8 cellular contexts compared by ENCODE assay signal in genomic region chr6:36885461-36886401, GRCh38. TPM values are rescaled to one million over a fixed set of nuclear protein-coding genes. Genes with fewer than 3 reads are reported as not detected.
DNase-seq lines count a peak whose midpoint lies in the region; ATAC-seq, FAIRE-seq and TF ChIP-seq lines count a peak whose summit lies in the region.

Gene C6orf89, plus strand, starts transcription at chr6:36885952. Its CDS starts 13,493 bp downstream, at chr6:36899445.

- no peaks in the 10 kb centered on the region; the same call in 1 of the 2 replicates for H3K23me2 ChIP-seq in H1 (ENCODE audit: low read depth, low read length)

- ATAC-seq in GM21381 (IDR thresholded peaks at IDR 0.05; ENCODE audit: unreplicated experiment), result peak; percentile 99

- H3K4me2 ChIP-seq in H1 (ENCODE audit: insufficient read depth in 1 of 2, low read depth in 2 of 2, low read length in 2 of 2) (peak within 1 kb of the TSS; percentile 61 to 79), mesenchymal stem cell (ENCODE audit: low read length, poor library complexity, severe bottlenecking) (peak within 1 kb of the TSS; percentile 62)

- H3K27me3 ChIP-seq in H1 (replicated peaks in 1 of 4; ENCODE audit: control insufficient read depth in 3 of 4, extremely low read depth in 1 of 4, insufficient read depth in 3 of 4, low read length in 3 of 4), result no peaks in the 10 kb centered on the region
- H3K27me3 ChIP-seq in mesenchymal stem cell (ENCODE audit: control insufficient read depth in 1 of 2, insufficient read depth in 1 of 2, low read length in 2 of 2), result no peaks in the 10 kb centered on the region

- H4K91ac ChIP-seq in H1 (replicated peaks; ENCODE audit: insufficient read length, low read length) (no peak within 1 kb of the TSS), mesenchymal stem cell (ENCODE audit: low read length) (peak within 1 kb of the TSS; percentile 86)

- no peak within 1 kb of the TSS for H2BK12ac ChIP-seq in H1 (ENCODE audit: low read depth, low read length)
- peak within 1 kb of the TSS in 1 of 2 experiments; percentile 78 for H2BK12ac ChIP-seq in mesenchymal stem cell (ENCODE audit: low read length in 2 of 2)

- no peak within 1 kb of the TSS for H2BK120ac ChIP-seq in H1 (replicated peaks; ENCODE audit: low read depth, low read length)
- no peak within 1 kb of the TSS for H2BK120ac ChIP-seq in mesenchymal stem cell (ENCODE audit: low read depth, low read length)

- no peaks in the 10 kb centered on the region for H4K20me1 ChIP-seq in H1 (replicated peaks in 1 of 2; ENCODE audit: control insufficient read depth in 1 of 2, insufficient read depth in 2 of 2, low read length in 2 of 2)

- 6% methylated on average over 38 of the region's 48 CpGs; no CpG with 5 or more reads in 1 of the 2 experiments for WGBS in H1 (ENCODE audit: extremely low coverage in 1 of 2, insufficient coverage in 1 of 2, insufficient read length in 1 of 2, insufficient replicate concordance in 2 of 2, low coverage in 1 of 2, low lambda C conversion rate in 2 of 2, missing lambda C conversion rate in 1 of 2), 2 experiments
- WGBS in mesenchymal stem cell, result under 1% methylated on average over 44 of the region's 48 CpGs

- H3K9me3 ChIP-seq in H1 (ENCODE audit: insufficient read depth in 2 of 2, low read depth in 1 of 2, low read length in 1 of 2) (peaks cover 3% of the 10 kb centered on the region in 2 experiments; a peak in 2 of 4 replicates), mesenchymal stem cell (ENCODE audit: control insufficient read depth, low read length) (no peaks in the 10 kb centered on the region)

- H3K36me3 ChIP-seq in H1 (ENCODE audit: control insufficient read depth in 2 of 4, insufficient read depth in 4 of 4, low read length in 3 of 4) (no peaks in the 10 kb centered on the region), mesenchymal stem cell (ENCODE audit: control insufficient read depth in 1 of 2, insufficient read depth in 2 of 2, low read depth in 1 of 2, low read length in 2 of 2) (no peaks in the 10 kb centered on the region)

- no peak within 1 kb of the TSS for H2BK20ac ChIP-seq in H1 (ENCODE audit: low read length)

- peak; percentile 50 for FAIRE-seq in H1 (lab: Jason Lieb, UNC)

- TF ChIP-seq CTCF in H1 (IDR thresholded peaks at IDR 0.05; ENCODE audit: control extremely low read depth in 1 of 3, insufficient read depth in 1 of 3, low read depth in 1 of 3, low read length in 3 of 3), result peak; percentile 72 to 87 (median 82)

- peak within 1 kb of the TSS; percentile 17 for H4K5ac ChIP-seq in H1 (ENCODE audit: insufficient read length, low read depth, low read length)

- peak; percentile 32 to 47; a peak in 3 of 4 replicates for TF ChIP-seq RAD21 in H1 (IDR thresholded peaks at IDR 0.05 in 1 of 2, conservative IDR thresholded peaks at IDR 0.05 in 1 of 2; ENCODE audit: low read depth in 2 of 2, low read length in 2 of 2)

- H3K56ac ChIP-seq in H1 (replicated peaks; ENCODE audit: insufficient read length, low read depth, low read length), result no peak within 1 kb of the TSS

- no peak within 1 kb of the TSS for H4K8ac ChIP-seq in H1 (ENCODE audit: extremely low read depth, insufficient read depth, low read length)
- H4K8ac ChIP-seq in mesenchymal stem cell (ENCODE audit: low read length), result peak within 1 kb of the TSS; percentile 95

- H3K4me3 ChIP-seq in H1 (ENCODE audit: extremely low read depth in 1 of 4, insufficient read depth in 2 of 4, low read depth in 3 of 4, low read length in 4 of 4) (peak within 1 kb of the TSS; percentile 47 to 81 (median 70)), mesenchymal stem cell (ENCODE audit: insufficient read depth in 1 of 2, low read depth in 1 of 2, low read length in 2 of 2) (peak within 1 kb of the TSS; percentile 93)

- H3K14ac ChIP-seq in H1 (ENCODE audit: insufficient read length), result no peak within 1 kb of the TSS
- H3K14ac ChIP-seq in mesenchymal stem cell (ENCODE audit: low read length in 2 of 2), result peak within 1 kb of the TSS in 1 of 2 experiments; percentile 91

- H3K4ac ChIP-seq in H1 (replicated peaks; ENCODE audit: insufficient read length, low read depth, low read length) (no peak within 1 kb of the TSS), mesenchymal stem cell (ENCODE audit: low read depth in 1 of 2, low read length in 2 of 2) (peak within 1 kb of the TSS in 1 of 2 experiments; percentile 79)

- H3K23ac ChIP-seq in H1 (ENCODE audit: insufficient read length) (no peak within 1 kb of the TSS), mesenchymal stem cell (ENCODE audit: low read length in 2 of 2) (peak within 1 kb of the TSS in 1 of 2 experiments; percentile 75)

- peak within 1 kb of the TSS; percentile 95 for H2AFZ ChIP-seq in H1 (ENCODE audit: low read length)
- peak within 1 kb of the TSS; percentile 99 for H2AFZ ChIP-seq in mesenchymal stem cell (ENCODE audit: low read depth, low read length)

- POLR2A ChIA-PET in H1 (lab: Charles Lee; ENCODE audit: partially characterized antibody), result interaction anchor here (0.8 to 2.1 kb wide), 7 partner anchors 10 to 372 kb away, joined by 3 to 35 read pairs (median 5); partner anchors contain the start of genes MTCH1, PPIL1, TBC1D22B and TMEM217

- no peak within 1 kb of the TSS for H2BK15ac ChIP-seq in H1 (ENCODE audit: low read length)
- H2BK15ac ChIP-seq in mesenchymal stem cell (ENCODE audit: low read depth, poor library complexity, severe bottlenecking), result no peak within 1 kb of the TSS

- DNase-seq in D341Med (ENCODE audit: low spot score), result peak; percentile 92
- peak in 74 of 76 experiments; percentile 80 to 99 (median 99) for DNase-seq in HUDEP-2 (lab: John Stamatoyannopoulos, UW; ENCODE audit: unreplicated experiment in 76 of 76)
- DNase-seq in NOMO-1 treated with dmso at 0.1 percent for 144 hours (lab: John Stamatoyannopoulos, UW; ENCODE audit: unreplicated experiment), result peak; percentile 95
- DNase-seq in activated CD8-positive, alpha-beta memory T cell treated with anti-CD3 and anti-CD28 coated beads for 48 hours (ENCODE audit: low read depth in 2 of 3, low spot score in 2 of 3), result peak; percentile 84 to 91 (median 88)
- peak; percentile 95 to 97 for DNase-seq in H1 (ENCODE audit: low read depth in 1 of 2, low spot score in 2 of 2)
- peak; percentile 97 for DNase-seq in mesenchymal stem cell
- DNase-seq in stimulated activated CD8-positive, alpha-beta memory T cell treated with anti-CD3 and anti-CD28 coated beads, Interleukin-12 subunit alpha, Interleukin-12 subunit beta, amount 100 ng/mL, for 4 hours (ENCODE audit: low read depth), result peak; percentile 93

- H3K18ac ChIP-seq in H1 (ENCODE audit: extremely low read depth, low read length) (no peak within 1 kb of the TSS), mesenchymal stem cell (ENCODE audit: low read depth in 1 of 2, low read length in 2 of 2) (peak within 1 kb of the TSS; percentile 91 to 94)

- 0 out of 3 replicates have a peak, but pooled peaks of 1 of the 2 experiments have one; percentile 10 for TF ChIP-seq EP300 in H1 (IDR thresholded peaks at IDR 0.05; ENCODE audit: borderline replicate concordance in 1 of 2, low read depth in 2 of 2, low read length in 2 of 2)

- CTCF ChIA-PET in H1 (lab: Charles Lee; ENCODE audit: partially characterized antibody), result interaction anchor here (0.6 to 4.9 kb wide), 30 partner anchors 9 to 324 kb away, joined by 3 to 51 read pairs (median 4); partner anchors contain the start of gene PPIL1

- no peak within 1 kb of the TSS for H2BK5ac ChIP-seq in H1 (ENCODE audit: low read depth, low read length)
- H2BK5ac ChIP-seq in mesenchymal stem cell (ENCODE audit: low read depth, low read length, poor library complexity, severe bottlenecking), result no peak within 1 kb of the TSS

- H3K79me2 ChIP-seq in H1 (ENCODE audit: control insufficient read depth in 1 of 2, insufficient read depth in 2 of 2, low read length in 2 of 2), result no peaks in the 10 kb centered on the region

- H3K9ac ChIP-seq in H1 (replicated peaks in 1 of 4; ENCODE audit: extremely low read depth in 1 of 4, low read depth in 3 of 4, low read length in 3 of 4), result peak within 1 kb of the TSS in 3 of 4 experiments; percentile 52 to 62 (median 52); a peak in 4 of 7 replicates
- peak within 1 kb of the TSS; percentile 95 for H3K9ac ChIP-seq in mesenchymal stem cell (ENCODE audit: low read length)

- peak within 1 kb of the TSS; percentile 24; the same call in 1 of the 2 replicates for H3K27ac ChIP-seq in H1 (ENCODE audit: low read depth, low read length)
- H3K27ac ChIP-seq in mesenchymal stem cell (ENCODE audit: low read length, poor library complexity, severe bottlenecking), result no peak within 1 kb of the TSS

- no peak for TF ChIP-seq POLR2A in H1 (IDR thresholded peaks at IDR 0.05; ENCODE audit: control extremely low read depth in 1 of 2, low read depth in 2 of 2, low read length in 2 of 2)

- H2AK5ac ChIP-seq in H1 (ENCODE audit: low read depth, low read length), result no peak within 1 kb of the TSS
- peak within 1 kb of the TSS; percentile 9 for H2AK5ac ChIP-seq in mesenchymal stem cell (ENCODE audit: low read length, severe bottlenecking)

- no peaks in the 10 kb centered on the region for H3K79me1 ChIP-seq in H1 (ENCODE audit: low read depth, low read length)
- peaks cover 14% of the 10 kb centered on the region for H3K79me1 ChIP-seq in mesenchymal stem cell (replicated peaks; ENCODE audit: low read length, poor library complexity, severe bottlenecking)

- H3K4me1 ChIP-seq in H1 (replicated peaks in 1 of 4; ENCODE audit: control insufficient read depth in 3 of 4, insufficient read depth in 4 of 4, low read length in 3 of 4) (no peaks in the 10 kb centered on the region; a peak in 1 of 7 replicates), mesenchymal stem cell (ENCODE audit: control insufficient read depth, insufficient read depth, low read depth, low read length) (peaks cover 1% of the 10 kb centered on the region)

TF ChIP-seq in H1, 55 proteins besides CTCF, POLR2A, EP300 and RAD21 (continues in another document):
- TF ChIP-seq GABPA (IDR thresholded peaks at IDR 0.05; ENCODE audit: borderline replicate concordance, insufficient read depth, low read length) (peak; percentile 93), EGR1 (IDR thresholded peaks at IDR 0.05; ENCODE audit: borderline replicate concordance, low read depth, low read length) (peak; percentile 93; the same call in 1 of the 2 replicates), BCL11A (IDR thresholded peaks at IDR 0.05; ENCODE audit: low read depth in 2 of 2, low read length in 2 of 2) (no peak), BRCA1 (IDR thresholded peaks at IDR 0.05; ENCODE audit: low read depth, low read length) (peak; percentile 95), YY1 (IDR thresholded peaks at IDR 0.05; ENCODE audit: low read depth, low read length) (no peak), TEAD4 (IDR thresholded peaks at IDR 0.05; ENCODE audit: low read depth, low read length) (no peak)

RNA-seq across cellular contexts. Expression of gene C6orf89, which starts in this region (rescaled TPM):
- total RNA-seq in H1 (2021; fragmentation: NEBNext Ultra II Directional; extraction: Animal tissue kit (Norgen Biotek cat#: 25700)), result 11.6 and 12.3 TPM in 2 replicates
- polyA plus RNA-seq in H1 (2011; rRNA removed), result 4.5 and 4.6 TPM in 2 replicates
- 5.1 TPM for polyA plus RNA-seq in H1 (2011; cell fraction: cytosol; rRNA removed)
- 7.7 TPM for polyA plus RNA-seq in H1 (2011; cell fraction: nucleus; rRNA removed)
- 7.1 to 9.3 TPM (median 7.9 TPM) in 4 replicates for polyA plus RNA-seq in H1 (2012, experiment 1 of 2)
- polyA plus RNA-seq in H1 (2012, experiment 2 of 2), result 3.8 TPM
- 9.4 TPM for polyA plus RNA-seq in H1 (2013, experiment 1 of 2)
- polyA plus RNA-seq in H1 (2013, experiment 2 of 2), result 11.8 TPM
- 9.7 and 11.9 TPM in 2 replicates for polyA minus RNA-seq in H1 (2011; rRNA and poly(A)+ RNA removed)
- polyA minus RNA-seq in H1 (2011; cell fraction: cytosol; rRNA and poly(A)+ RNA removed), result 2.8 TPM
- polyA minus RNA-seq in H1 (2011; cell fraction: nucleus; rRNA and poly(A)+ RNA removed), result 3.7 TPM
- polyA plus RNA-seq in mesenchymal stem cell (2013, experiment 1 of 2), result 42.2 TPM
- 44.0 TPM for polyA plus RNA-seq in mesenchymal stem cell (2013, experiment 2 of 2)
